11 cellular contexts compared by ENCODE assay signal in the genomic region with DNA sequence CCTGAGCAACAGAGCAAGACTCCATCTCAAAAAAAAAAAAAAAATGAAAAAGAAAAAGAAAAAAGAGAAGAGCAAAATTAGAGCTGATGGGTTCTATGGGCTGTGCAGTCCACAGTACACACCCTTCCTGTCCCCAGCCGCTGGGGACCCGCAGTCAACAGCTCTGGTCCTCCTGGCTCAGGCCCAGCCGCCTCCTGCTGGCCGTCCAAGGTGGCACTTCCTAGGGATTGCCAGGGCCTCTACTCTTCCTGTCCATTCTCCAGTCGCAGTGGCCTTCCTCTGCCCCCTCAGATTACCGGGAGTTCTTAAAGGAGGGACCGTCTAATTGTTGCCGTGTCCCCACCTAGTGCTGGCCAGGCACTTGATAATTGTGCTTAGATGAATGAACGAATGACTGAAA. TPM values are rescaled to one million over a fixed set of nuclear protein-coding genes. Genes with fewer than 3 reads are reported as not detected.
DNase-seq lines count a peak whose midpoint lies in the region; ATAC-seq and TF ChIP-seq lines count a peak whose summit lies in the region.
"Had no signal": no experiment of that assay in that cellular context is flagged by ENCODE, and none has a peak within 500 bp of the region (broad histone marks: within the 10 kb centered on the region; RNA-seq: fewer than 3 reads in every experiment).

No MANE protein-coding gene starts in this region.

- H3K27me3 Mint-ChIP-seq in effector memory CD8-positive, alpha-beta T cell: no peaks in the 10 kb centered on the region

- peaks cover 0 to 12% (median 0%) of the 10 kb centered on the region in 9 donors for H3K4me1 ChIP-seq in heart right ventricle

- intact Hi-C loops in Right ventricle myocardium superior (cut with DNase I) (no loop called here), cardiac septum (cut with DNase I) (no loop called here), heart right ventricle (cut with DNase I) (no loop called here)

- H3K4me3 Mint-ChIP-seq in effector memory CD8-positive, alpha-beta T cell: no peak overlapping the region
- H3K4me3 Mint-ChIP-seq: stimulated activated naive CD8-positive, alpha-beta T cell treated with anti-CD3 and anti-CD28 coated beads, Interleukin-15, Interleukin-2, amounts not matched to agents 100 ng/mL and 50 ng/mL, for 24 hours had no signal

- TF ChIP-seq CTCF in heart right ventricle (IDR thresholded peaks at IDR 0.05): peak in 7 of 9 donors; percentile 12 to 56 (median 24)

- peaks cover 0 to under 1% (median 0%) of the 10 kb centered on the region in 9 donors for H3K36me3 ChIP-seq in heart right ventricle
- H3K36me3 ChIP-seq: pancreas had no signal

- no peaks in the 10 kb centered on the region for H3K9me3 Mint-ChIP-seq in effector memory CD8-positive, alpha-beta T cell
- H3K9me3 Mint-ChIP-seq: stimulated activated naive CD8-positive, alpha-beta T cell treated with anti-CD3 and anti-CD28 coated beads, Interleukin-15, Interleukin-2, amounts not matched to agents 100 ng/mL and 50 ng/mL, for 24 hours had no signal

- no peak overlapping the region for H3K27ac Mint-ChIP-seq in effector memory CD8-positive, alpha-beta T cell
- H3K27ac Mint-ChIP-seq: stimulated activated naive CD8-positive, alpha-beta T cell treated with anti-CD3 and anti-CD28 coated beads, Interleukin-15, Interleukin-2, amounts not matched to agents 100 ng/mL and 50 ng/mL, for 24 hours had no signal

- 48 to 62% methylated on average over 9 of the region's 9 CpGs for WGBS in heart right ventricle, 2 donors

- no peaks in the 10 kb centered on the region for H3K4me1 Mint-ChIP-seq in effector memory CD8-positive, alpha-beta T cell (ENCODE audit: low read depth in 2 of 2)

- H3K27ac ChIP-seq in heart right ventricle: no peak overlapping the region
- H3K27ac ChIP-seq: pancreas had no signal

- H3K4me3 ChIP-seq in heart right ventricle: no peak overlapping the region
- H3K4me3 ChIP-seq: pancreas had no signal

- DNase-seq in Right ventricle myocardium superior (no peak), cardiac septum (ENCODE audit: low spot score) (no peak), SK-N-DZ (ENCODE audit: low spot score) (peak; percentile 42), heart right ventricle (peak in 1 of 2 donors; percentile 32), KG1 (lab: John Stamatoyannopoulos, UW) (no peak), GM19240 (ENCODE audit: insufficient read length, low spot score) (no peak)
- no peak for DNase-seq in effector memory CD8-positive, alpha-beta T cell
- DNase-seq: NCI-H2171 treated with DMSO at 0.1 percent for 48 hours had no signal

- no peaks in the 10 kb centered on the region for H3K27me3 ChIP-seq in heart right ventricle
- H3K27me3 ChIP-seq: pancreas had no signal

- no peaks in the 10 kb centered on the region for H3K36me3 Mint-ChIP-seq in effector memory CD8-positive, alpha-beta T cell (ENCODE audit: insufficient read depth)

- no peaks in the 10 kb centered on the region for H3K9me3 ChIP-seq in heart right ventricle
- H3K9me3 ChIP-seq: pancreas had no signal

- ATAC-seq in Right ventricle myocardium superior (ENCODE audit: poor library complexity) (peak; percentile 41), heart right ventricle (peak in 6 of 8 donors; percentile 49 to 80 (median 70)), HG02870 (IDR thresholded peaks at IDR 0.05; ENCODE audit: unreplicated experiment) (no peak)
- ATAC-seq in effector memory CD8-positive, alpha-beta T cell (replicated peaks): no peak

RNA-seq across cellular contexts. Expression of gene TMEM242, which starts 41.7 kb away (rescaled TPM):
- 18.1 TPM for total RNA-seq in Right ventricle myocardium superior
- total RNA-seq in cardiac septum: 18.9 TPM
- 7.6 and 8.4 TPM in 2 replicates for polyA plus RNA-seq in SK-N-DZ (2014; cell fraction: cytosol; rRNA removed)
- 1.9 and 8.0 TPM in 2 replicates for polyA plus RNA-seq in SK-N-DZ (2014; cell fraction: nucleus; rRNA removed)
- 10 to 100 TPM; 12.5 to 18.7 (median 16.7) TPM for total RNA-seq in heart right ventricle
- polyA plus RNA-seq in heart right ventricle: 10 to 100 TPM in 1 of 2 donors, 1 to 10 TPM in 1; 8.9 to 14.2 TPM

Comparison
In these comparisons a context has a peak if more than half of its experiments do, and no peak if none do; other contexts are left out.
1. ATAC-seq: peak in Right ventricle myocardium superior (single experiment) and heart right ventricle (6 of 8); none in effector memory CD8-positive, alpha-beta T cell (single experiment) and HG02870 (single experiment).